ENCODE assay signal across 12 cellular contexts in the genomic region with DNA sequence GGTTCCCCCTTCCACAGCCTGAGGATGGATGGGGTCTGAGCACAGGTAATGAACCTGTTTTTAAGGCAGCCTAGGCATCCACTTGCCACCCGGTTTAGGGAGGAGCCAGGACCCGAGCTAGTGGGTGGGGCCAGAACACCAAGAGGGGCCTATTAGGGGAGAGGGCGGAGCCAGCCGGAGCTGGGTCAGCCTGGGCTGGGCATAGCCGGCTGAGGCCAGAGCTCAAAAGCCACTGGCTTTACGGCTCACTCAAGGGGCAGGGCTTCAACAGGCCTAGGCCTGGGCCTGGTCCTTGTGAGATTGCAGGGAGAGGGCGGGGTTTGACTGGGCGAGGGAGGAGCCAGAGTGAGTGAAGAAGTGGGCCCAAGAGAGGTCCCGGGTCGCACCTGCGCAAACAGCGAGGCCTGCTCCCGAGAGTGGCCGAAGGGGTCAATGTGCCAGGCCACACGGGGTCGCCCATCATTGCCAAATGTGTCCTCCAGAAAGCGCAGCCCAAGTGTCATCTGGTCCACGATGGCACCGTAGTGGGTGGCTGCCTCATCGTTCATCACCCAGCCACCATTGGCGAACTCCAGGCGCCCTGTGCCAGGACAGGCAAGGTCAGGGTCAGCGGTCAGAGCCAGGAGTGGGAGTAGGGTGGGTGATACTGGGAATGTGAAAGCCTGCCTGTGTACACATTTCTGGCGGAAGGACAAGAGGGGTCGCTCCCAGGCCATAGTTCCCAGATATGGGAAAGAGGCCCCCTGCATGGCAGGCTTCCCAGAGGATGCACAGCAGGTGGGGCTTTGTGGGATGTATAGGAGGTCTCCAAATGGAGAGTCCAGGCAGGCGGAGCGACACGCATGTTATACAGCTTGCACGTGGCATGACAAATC. TPM values are rescaled to one million over a fixed set of nuclear protein-coding genes. Genes with fewer than 3 reads are reported as not detected.
DNase-seq lines count a peak whose midpoint lies in the region; ATAC-seq, FAIRE-seq and TF ChIP-seq lines count a peak whose summit lies in the region.
"Had no signal": no experiment of that assay in that cellular context is flagged by ENCODE, and none has a peak within 500 bp of the region (broad histone marks: within the 10 kb centered on the region; RNA-seq: fewer than 3 reads in every experiment).

No MANE protein-coding gene starts in this region.

- peaks cover 51% of the 10 kb centered on the region for H3K4me1 ChIP-seq in CD4-positive, CD25-positive, alpha-beta regulatory T cell (ENCODE audit: control insufficient read depth, insufficient read depth, low read length, poor library complexity, severe bottlenecking)
- H3K4me1 ChIP-seq in GM23338 (ENCODE audit: insufficient read depth) (peaks cover 17% of the 10 kb centered on the region), gastrocnemius medialis (peaks cover 24 to 26% of the 10 kb centered on the region in 2 donors)

- TF ChIP-seq CTCF in GM23338 (conservative IDR thresholded peaks at IDR 0.05; ENCODE audit: low read depth in 2 of 2), result no peak
- no peak for TF ChIP-seq CTCF in WTC11 (IDR thresholded peaks at IDR 0.05)
- TF ChIP-seq CTCF in gastrocnemius medialis (IDR thresholded peaks at IDR 0.05 in 4 of 5, conservative IDR thresholded peaks at IDR 0.05 in 1 of 5), result no peak
- TF ChIP-seq CTCF in D721Med (IDR thresholded peaks at IDR 0.05; ENCODE audit: insufficient read depth, missing control alignments), result no peak

- H3K27ac ChIP-seq in CD4-positive, CD25-positive, alpha-beta regulatory T cell (ENCODE audit: insufficient read depth, low read length, poor library complexity, severe bottlenecking), result peak overlapping the region; percentile 97
- H3K27ac ChIP-seq in GM23338 (ENCODE audit: low read depth) (no peak overlapping the region), gastrocnemius medialis (no peak overlapping the region)

- no peak overlapping the region for H2AFZ ChIP-seq in GM23338

- intact Hi-C loops in gastrocnemius medialis (cut with DNase I; ENCODE audit: low total_unique reads), result loop anchor here (5.0 kb wide), 3 partner anchors 112 to 867 kb away; a partner anchor contains a TSS

- H3K36me3 Mint-ChIP-seq in CD4-positive, CD25-positive, alpha-beta regulatory T cell, result peaks cover 6% of the 10 kb centered on the region
- H3K36me3 Mint-ChIP-seq in GM23338 (ENCODE audit: low read depth) (peaks cover 30% of the 10 kb centered on the region), WTC11 (peaks cover 14% of the 10 kb centered on the region), memory B cell (peaks cover 11% of the 10 kb centered on the region)

- H3K36me3 ChIP-seq in CD4-positive, CD25-positive, alpha-beta regulatory T cell (ENCODE audit: control insufficient read depth, insufficient read depth, low read length), result peaks cover 39% of the 10 kb centered on the region
- 0 out of 2 replicates have a peak, but pooled peaks cover 5% of the 10 kb centered on the region for H3K36me3 ChIP-seq in GM23338 (ENCODE audit: insufficient read depth)
- peaks cover 0 to 64% of the 10 kb centered on the region in 2 donors for H3K36me3 ChIP-seq in gastrocnemius medialis

- no peaks in the 10 kb centered on the region for H3K9me3 Mint-ChIP-seq in CD4-positive, CD25-positive, alpha-beta regulatory T cell
- no peaks in the 10 kb centered on the region; the same call in 2 of the 3 replicates for H3K9me3 Mint-ChIP-seq in GM23338
- no peaks in the 10 kb centered on the region for H3K9me3 Mint-ChIP-seq in WTC11
- H3K9me3 Mint-ChIP-seq in memory B cell, result no peaks in the 10 kb centered on the region

- H3K27me3 Mint-ChIP-seq in CD4-positive, CD25-positive, alpha-beta regulatory T cell, result no peaks in the 10 kb centered on the region
- H3K27me3 Mint-ChIP-seq in GM23338 (ENCODE audit: insufficient read depth, low read depth, poor library complexity) (peaks cover 19% of the 10 kb centered on the region), WTC11 (ENCODE audit: low read depth) (no peaks in the 10 kb centered on the region), memory B cell (no peaks in the 10 kb centered on the region)

- H3K79me2 ChIP-seq in GM23338 (replicated peaks; ENCODE audit: insufficient read depth), result peaks cover 19% of the 10 kb centered on the region

- DNase-seq in CD4-positive, CD25-positive, alpha-beta regulatory T cell, result no peak
- DNase-seq in GM23338 (ENCODE audit: low spot score) (peak; percentile 97), WTC11 (ENCODE audit: low spot score) (peak; percentile 96), memory B cell (ENCODE audit: low spot score in 2 of 2) (no peak), gastrocnemius medialis (no peak), D721Med (ENCODE audit: insufficient read length, low spot score) (no peak)
- no peak for DNase-seq in NK-92 treated with Interleukin-12 subunit alpha and Interleukin-12 subunit beta, amount 100 ng/mL, for 24 hours (lab: John Stamatoyannopoulos, UW)
- no peak for DNase-seq in stimulated activated CD4-positive, alpha-beta T cell treated with anti-CD3 and anti-CD28 coated beads, Interleukin-4, amount 100 ng/mL, for 24 hours
- DNase-seq: NCI-H2171 treated with DMSO at 0.1 percent for 48 hours had no signal

- H3K4me3 Mint-ChIP-seq in CD4-positive, CD25-positive, alpha-beta regulatory T cell, result peak overlapping the region; percentile 69 to 99 (median 92)
- H3K4me3 Mint-ChIP-seq in GM23338, result peak overlapping the region; percentile 97; the same call in 2 of the 3 replicates
- peak overlapping the region; percentile 48 for H3K4me3 Mint-ChIP-seq in WTC11
- peak overlapping the region; percentile 96 for H3K4me3 Mint-ChIP-seq in memory B cell

- peaks cover 5 to 51% (median 32%) of the 10 kb centered on the region in 4 donors for H3K4me1 Mint-ChIP-seq in CD4-positive, CD25-positive, alpha-beta regulatory T cell
- peaks cover 29% of the 10 kb centered on the region for H3K4me1 Mint-ChIP-seq in GM23338
- peaks cover 26% of the 10 kb centered on the region for H3K4me1 Mint-ChIP-seq in WTC11
- peaks cover 42% of the 10 kb centered on the region for H3K4me1 Mint-ChIP-seq in memory B cell

- in situ Hi-C loops in gastrocnemius medialis (cut with MboI; ENCODE audit: low sequenced_read_pairs in 4 of 4), result no loop called here

- no peak for TF ChIP-seq POLR2A in gastrocnemius medialis (IDR thresholded peaks at IDR 0.05)

- no peaks in the 10 kb centered on the region for H3K27me3 ChIP-seq in CD4-positive, CD25-positive, alpha-beta regulatory T cell (ENCODE audit: control insufficient read depth, insufficient read depth, low read length)
- H3K27me3 ChIP-seq in GM23338 (ENCODE audit: insufficient read depth), result no peaks in the 10 kb centered on the region
- no peaks in the 10 kb centered on the region for H3K27me3 ChIP-seq in gastrocnemius medialis

- H3K4me3 ChIP-seq in CD4-positive, CD25-positive, alpha-beta regulatory T cell (ENCODE audit: low read depth, low read length), result peak overlapping the region; percentile 95
- H3K4me3 ChIP-seq in GM23338 (no peak overlapping the region), gastrocnemius medialis (no peak overlapping the region)

- CTCF ChIA-PET in WTC11 (lab: Charles Lee), result interaction anchor here (0.5 to 1.8 kb wide), 12 partner anchors 8 to 1933 kb away, joined by 3 to 13 read pairs (median 4); a partner anchor contains a TSS

- H3K9me2 ChIP-seq in GM23338 (ENCODE audit: insufficient read depth), result no peaks in the 10 kb centered on the region

- H4K20me1 ChIP-seq in GM23338 (replicated peaks; ENCODE audit: insufficient read depth), result no peaks in the 10 kb centered on the region; the same call in 1 of the 2 replicates

- no peak overlapping the region for H3K4me2 ChIP-seq in GM23338

- peak overlapping the region in 2 of 3 donors; percentile 98 to 99 for H3K27ac Mint-ChIP-seq in CD4-positive, CD25-positive, alpha-beta regulatory T cell
- H3K27ac Mint-ChIP-seq in GM23338 (peak overlapping the region; percentile 56; the same call in 1 of the 2 replicates), WTC11 (peak overlapping the region; percentile 65; the same call in 1 of the 2 replicates), memory B cell (peak overlapping the region; percentile 99)

- H3K9me3 ChIP-seq in CD4-positive, CD25-positive, alpha-beta regulatory T cell (ENCODE audit: control insufficient read depth in 2 of 2, low read length in 2 of 2), result no peaks in the 10 kb centered on the region
- no peaks in the 10 kb centered on the region for H3K9me3 ChIP-seq in gastrocnemius medialis

- no peak for FAIRE-seq in D721Med (lab: Jason Lieb, UNC)
- FAIRE-seq: G401.6 had no signal

- peaks cover 14% of the 10 kb centered on the region; the same call in 1 of the 2 replicates for H3F3A ChIP-seq in GM23338 (replicated peaks; ENCODE audit: low read depth)

- POLR2A ChIA-PET in WTC11 (lab: Charles Lee), result interaction anchor here (0.6 to 1.3 kb wide), 6 partner anchors 17 to 471 kb away, joined by 4 to 7 read pairs (median 5); a partner anchor contains a TSS

- ATAC-seq in CD4-positive, CD25-positive, alpha-beta regulatory T cell (ENCODE audit: low read depth in 2 of 2), result no peak
- ATAC-seq in GM23338, result peak; percentile 88
- peak; percentile 93 for ATAC-seq in WTC11
- no peak for ATAC-seq in memory B cell (ENCODE audit: low read depth)
- no peak for ATAC-seq in gastrocnemius medialis

RNA-seq across cellular contexts. Expression of a gene that starts 1.9 kb away (rescaled TPM):
- 147 TPM for total RNA-seq in CD4-positive, CD25-positive, alpha-beta regulatory T cell
- 10 to 100 TPM; 46.3 to 58.6 (median 49.3) TPM for polyA plus RNA-seq in CD4-positive, CD25-positive, alpha-beta regulatory T cell
- 60.8 and 73.8 TPM in 2 replicates for total RNA-seq in GM23338 (2014; rRNA removed; shearing (Covaris generic))
- 33.2 and 39.2 TPM in 2 replicates for polyA plus RNA-seq in GM23338 (2016; fragmentation: Nextera tagmentation; extraction: Ambion mirVana)
- total RNA-seq in WTC11 (2021) (69.2 to 73.4 TPM (median 72.0 TPM) in 3 replicates), gastrocnemius medialis (10 to 100 TPM; 18.0 to 34.2 (median 29.3) TPM)

RNA-seq across cellular contexts. Expression of a gene that starts 2.0 kb away (rescaled TPM):
- 13.0 TPM for total RNA-seq in CD4-positive, CD25-positive, alpha-beta regulatory T cell
- polyA plus RNA-seq in CD4-positive, CD25-positive, alpha-beta regulatory T cell, result 10 to 100 TPM; 10.6 to 18.5 (median 12.9) TPM
- total RNA-seq in GM23338 (2014; rRNA removed; shearing (Covaris generic)), result 12.5 and 31.6 TPM in 2 replicates
- polyA plus RNA-seq in GM23338 (2016; fragmentation: Nextera tagmentation; extraction: Ambion mirVana), result 18.5 and 18.6 TPM in 2 replicates
- 21.8 to 26.3 TPM (median 23.7 TPM) in 3 replicates for total RNA-seq in WTC11 (2021)
- 1 to 10 TPM; 2.2 to 8.4 (median 3.7) TPM for total RNA-seq in gastrocnemius medialis

RNA-seq across cellular contexts. Expression of a gene that starts 17.0 kb away (rescaled TPM):
- 122 TPM for total RNA-seq in CD4-positive, CD25-positive, alpha-beta regulatory T cell
- 100 to 1,000 TPM in 1 of 4 donors, 10 to 100 TPM in 3; 78.5 to 105 (median 96.8) TPM for polyA plus RNA-seq in CD4-positive, CD25-positive, alpha-beta regulatory T cell
- total RNA-seq in GM23338 (2014; rRNA removed; shearing (Covaris generic)), result 126 and 141 TPM in 2 replicates
- 85.4 and 107 TPM in 2 replicates for polyA plus RNA-seq in GM23338 (2016; fragmentation: Nextera tagmentation; extraction: Ambion mirVana)
- total RNA-seq in WTC11 (2021) (93.3 to 115 TPM (median 104 TPM) in 3 replicates), gastrocnemius medialis (100 to 1,000 TPM; 115 to 184 (median 127) TPM)

RNA-seq across cellular contexts. Expression of a gene that starts 23.2 kb away (rescaled TPM):
- total RNA-seq in CD4-positive, CD25-positive, alpha-beta regulatory T cell, result not detected
- not detected for polyA plus RNA-seq in CD4-positive, CD25-positive, alpha-beta regulatory T cell
- total RNA-seq in GM23338 (2014; rRNA removed; shearing (Covaris generic)), result not detected in 2 replicates
- polyA plus RNA-seq in GM23338 (2016; fragmentation: Nextera tagmentation; extraction: Ambion mirVana), result not detected in 2 replicates
- total RNA-seq in WTC11 (2021) (not detected in 3 replicates), gastrocnemius medialis (not detected)
- total RNA-seq: chondrocyte, renal cortical epithelial cell had no signal

RNA-seq across cellular contexts. Expression of a gene that starts 31.8 kb away (rescaled TPM):
- total RNA-seq in CD4-positive, CD25-positive, alpha-beta regulatory T cell, result 1.7 TPM
- polyA plus RNA-seq in CD4-positive, CD25-positive, alpha-beta regulatory T cell, result 1 to 10 TPM; 5.0 to 8.1 (median 6.6) TPM
- total RNA-seq in GM23338 (2014; rRNA removed; shearing (Covaris generic)), result 12.3 and 19.4 TPM in 2 replicates
- 6.6 and 8.2 TPM in 2 replicates for polyA plus RNA-seq in GM23338 (2016; fragmentation: Nextera tagmentation; extraction: Ambion mirVana)
- total RNA-seq in WTC11 (2021) (13.7 to 16.0 TPM (median 15.2 TPM) in 3 replicates), gastrocnemius medialis (1 to 10 TPM; 2.5 to 5.8 (median 3.3) TPM)

Comparison
In these comparisons a context has a peak if more than half of its experiments do, and no peak if none do; other contexts are left out.
1. ATAC-seq: peak in GM23338 (single experiment) and WTC11 (single experiment); none in CD4-positive, CD25-positive, alpha-beta regulatory T cell (0 of 2), memory B cell (single experiment) and gastrocnemius medialis (0 of 2).
2. DNase-seq: peak in GM23338 (single experiment) and WTC11 (single experiment); none in CD4-positive, CD25-positive, alpha-beta regulatory T cell (0 of 3), memory B cell (0 of 2), gastrocnemius medialis (0 of 2), NK-92 treated with Interleukin-12 subunit alpha and Interleukin-12 subunit beta, amount 100 ng/mL, for 24 hours (single experiment), D721Med (single experiment) and stimulated activated CD4-positive, alpha-beta T cell treated with anti-CD3 and anti-CD28 coated beads, Interleukin-4, amount 100 ng/mL, for 24 hours (single experiment).
3. Peak in every context shown above with its lines, with median percentiles within 50 percentile points of each other: H3K27ac Mint-ChIP-seq and H3K4me3 Mint-ChIP-seq.